ENCODE assay signal across 14 cellular contexts in the genomic region with DNA sequence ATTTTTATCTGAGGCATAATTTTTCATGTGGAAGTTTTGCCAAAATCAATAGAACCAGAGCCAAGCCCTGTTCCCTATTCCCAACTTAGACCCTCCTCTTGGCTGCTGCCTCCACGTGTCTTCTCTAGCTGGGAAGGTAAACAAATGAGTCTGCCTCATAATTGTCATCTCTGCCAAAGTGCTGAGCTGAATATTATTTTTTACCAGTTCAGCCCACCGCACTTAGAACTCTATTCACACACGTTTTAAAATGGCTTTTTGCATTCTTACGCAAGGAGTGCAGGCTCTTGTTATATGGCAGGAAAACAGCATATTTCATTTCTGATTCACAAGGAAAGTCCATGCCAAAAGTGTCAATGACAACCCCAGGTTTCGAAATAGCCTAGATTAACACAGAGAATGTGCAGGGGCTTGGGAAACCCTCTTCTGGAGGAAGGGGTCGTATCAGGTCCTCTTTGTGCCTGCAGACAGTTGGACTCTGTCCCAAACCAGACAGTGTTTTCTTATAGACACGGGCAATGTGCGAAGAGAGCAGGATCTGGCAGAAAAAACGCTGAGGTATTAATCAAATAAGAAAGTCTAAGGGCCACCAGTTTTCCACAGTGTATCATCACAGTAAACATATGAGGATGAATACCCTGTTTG.
DNase-seq lines count a peak whose midpoint lies in the region; ATAC-seq, FAIRE-seq and TF ChIP-seq lines count a peak whose summit lies in the region.
"Had no signal": no experiment of that assay in that cellular context is flagged by ENCODE, and none has a peak within 500 bp of the region (broad histone marks: within the 10 kb centered on the region; RNA-seq: fewer than 3 reads in every experiment).

No MANE protein-coding gene starts in this region.

- H2BK5ac ChIP-seq in IMR-90 (ENCODE audit: low read depth, low read length, poor library complexity, severe bottlenecking), result no peak overlapping the region

- no peak overlapping the region for H3K14ac ChIP-seq in IMR-90 (replicated peaks; ENCODE audit: low read depth, low read length)

- no peak overlapping the region for H2BK120ac ChIP-seq in IMR-90 (ENCODE audit: low read depth, low read length)

- CTCF ChIA-PET in IMR-90 (lab: Yijun Ruan, JAX) (no interaction called here), RWPE1 (lab: Yijun Ruan, JAX) (no interaction called here)

- no peak for TF ChIP-seq RAD21 in IMR-90 (IDR thresholded peaks at IDR 0.05; ENCODE audit: low read length)

- H3K36me3 Mint-ChIP-seq in astrocyte (ENCODE audit: low read depth, unreplicated experiment), result no peaks in the 10 kb centered on the region

- POLR2A ChIA-PET in IMR-90 (lab: Charles Lee; ENCODE audit: unreplicated experiment) (no interaction called here), RWPE1 (lab: Yijun Ruan, JAX; ENCODE audit: low non-redundant PET) (no interaction called here)

- no peak for FAIRE-seq in astrocyte (lab: Jason Lieb, UNC)
- FAIRE-seq: TTC549 had no signal

- H3K27me3 ChIP-seq in IMR-90 (ENCODE audit: control insufficient read depth, insufficient read depth, low read length), result no peaks in the 10 kb centered on the region; the same call in 1 of the 2 replicates
- no peaks in the 10 kb centered on the region for H3K27me3 ChIP-seq in astrocyte (ENCODE audit: insufficient read depth, low read length)
- H3K27me3 ChIP-seq in heart right ventricle, result peaks cover 0 to 4% (median 0%) of the 10 kb centered on the region in 7 donors
- H3K27me3 ChIP-seq in sigmoid colon, result no peaks in the 10 kb centered on the region
- H3K27me3 ChIP-seq: colonic mucosa, Peyer's patch had no signal

- H4K5ac ChIP-seq in IMR-90 (ENCODE audit: low read depth, low read length), result no peak overlapping the region

- H3K36me3 ChIP-seq in IMR-90 (ENCODE audit: control insufficient read depth, insufficient read depth, low read length) (no peaks in the 10 kb centered on the region), astrocyte (ENCODE audit: insufficient read depth, low read length) (no peaks in the 10 kb centered on the region), heart right ventricle (no peaks in the 10 kb centered on the region), sigmoid colon (no peaks in the 10 kb centered on the region)
- H3K36me3 ChIP-seq: colonic mucosa, Peyer's patch had no signal

- peaks cover 28% of the 10 kb centered on the region for H3K27me3 Mint-ChIP-seq in astrocyte (ENCODE audit: low read depth, unreplicated experiment)
- H3K27me3 Mint-ChIP-seq: stimulated activated naive CD8-positive, alpha-beta T cell treated with anti-CD3 and anti-CD28 coated beads, Interleukin-15, Interleukin-2, amounts not matched to agents 100 ng/mL and 50 ng/mL, for 24 hours had no signal

- no peak overlapping the region for H4K91ac ChIP-seq in IMR-90 (ENCODE audit: insufficient read depth, low read depth, low read length)

- no peak overlapping the region for H3K23ac ChIP-seq in IMR-90 (ENCODE audit: low read depth, low read length)

- peak overlapping the region; percentile 42 for H3K4me2 ChIP-seq in IMR-90 (ENCODE audit: low read depth, low read length)
- peak overlapping the region; percentile 18 for H3K4me2 ChIP-seq in astrocyte (ENCODE audit: low read length)

- H3K9ac ChIP-seq in IMR-90 (ENCODE audit: low read depth, low read length), result no peak overlapping the region
- H3K9ac ChIP-seq in astrocyte (ENCODE audit: low read length), result no peak overlapping the region

- H3K9me3 ChIP-seq in IMR-90 (ENCODE audit: control insufficient read depth, insufficient read depth, low read length), result peaks cover 7% of the 10 kb centered on the region; the same call in 1 of the 2 replicates
- H3K9me3 ChIP-seq in astrocyte (ENCODE audit: insufficient read depth, low read depth, low read length), result peaks cover 6% of the 10 kb centered on the region
- H3K9me3 ChIP-seq in heart right ventricle, result no peaks in the 10 kb centered on the region
- no peaks in the 10 kb centered on the region for H3K9me3 ChIP-seq in sigmoid colon
- H3K9me3 ChIP-seq: colonic mucosa, Peyer's patch had no signal

- H4K8ac ChIP-seq in IMR-90 (ENCODE audit: low read depth in 2 of 2, low read length in 2 of 2), result no peak overlapping the region

- H3K4me3 ChIP-seq in IMR-90 (ENCODE audit: insufficient read depth, low read depth, low read length) (no peak overlapping the region), astrocyte (ENCODE audit: insufficient read depth, low read depth, low read length) (no peak overlapping the region), heart right ventricle (no peak overlapping the region), sigmoid colon (peak overlapping the region in 1 of 4 donors; percentile 6)
- H3K4me3 ChIP-seq: colonic mucosa, Peyer's patch had no signal

- H3K56ac ChIP-seq in IMR-90 (ENCODE audit: extremely low read depth, insufficient read depth, low read length), result no peak overlapping the region

- intact Hi-C loops in IMR-90 (cut with micrococcal nuclease) (loop anchor here (5.0 kb wide), 4 partner anchors 54 to 861 kb away; no protein-coding TSS in a partner anchor), heart right ventricle (cut with DNase I) (loop anchor here in 1 of 10 donors (10.0 kb wide), 1 partner anchor 98 kb away; no protein-coding TSS in a partner anchor), sigmoid colon (cut with DNase I) (loop anchor here (5.0 kb wide), 3 partner anchors 96 to 866 kb away; a partner anchor contains a TSS)

- peak in 2 of 4 donors; percentile 58 to 77 for TF ChIP-seq EP300 in sigmoid colon (IDR thresholded peaks at IDR 0.05)

- TF ChIP-seq CTCF in IMR-90 (conservative IDR thresholded peaks at IDR 0.05; ENCODE audit: low read depth, low read length), result no peak
- no peak for TF ChIP-seq CTCF in astrocyte (IDR thresholded peaks at IDR 0.05; ENCODE audit: insufficient read depth, low read depth, low read length)
- no peak for TF ChIP-seq CTCF in heart right ventricle (IDR thresholded peaks at IDR 0.05)
- no peak for TF ChIP-seq CTCF in sigmoid colon (IDR thresholded peaks at IDR 0.05)
- TF ChIP-seq CTCF in RWPE1 (conservative IDR thresholded peaks at IDR 0.05; ENCODE audit: low read depth), result no peak

- no peak overlapping the region for H2AK9ac ChIP-seq in IMR-90 (replicated peaks; ENCODE audit: low read depth, low read length, poor library complexity)

- H4K20me1 ChIP-seq in IMR-90 (ENCODE audit: insufficient read depth, low read length) (no peaks in the 10 kb centered on the region), astrocyte (ENCODE audit: insufficient read depth, low read length) (no peaks in the 10 kb centered on the region)

- H3K4ac ChIP-seq in IMR-90 (ENCODE audit: low read depth, low read length), result no peak overlapping the region

- BruUV-seq in IMR-90 (replicated peaks; lab: Mats Ljungman, UMichigan), result no TSS peak

- TF ChIP-seq POLR2A in IMR-90 (IDR thresholded peaks at IDR 0.05; ENCODE audit: low read depth, low read length), result no peak
- no peak for TF ChIP-seq POLR2A in sigmoid colon (IDR thresholded peaks at IDR 0.05)

- no peak overlapping the region for H2AK5ac ChIP-seq in IMR-90 (ENCODE audit: low read depth, low read length)

- H3K4me1 Mint-ChIP-seq in astrocyte (ENCODE audit: low read depth, unreplicated experiment), result peaks cover 8% of the 10 kb centered on the region

- no peak overlapping the region for H2BK20ac ChIP-seq in IMR-90 (ENCODE audit: low read depth, low read length)

- H3K79me1 ChIP-seq in IMR-90 (ENCODE audit: low read depth in 1 of 2, low read length in 2 of 2), result no peaks in the 10 kb centered on the region

- no peak overlapping the region for H2AFZ ChIP-seq in IMR-90 (replicated peaks; ENCODE audit: low read length, poor library complexity)
- H2AFZ ChIP-seq in astrocyte (ENCODE audit: low read depth, low read length), result no peak overlapping the region

- no peaks in the 10 kb centered on the region for H3K9me3 Mint-ChIP-seq in astrocyte (ENCODE audit: unreplicated experiment)
- H3K9me3 Mint-ChIP-seq: stimulated activated naive CD8-positive, alpha-beta T cell treated with anti-CD3 and anti-CD28 coated beads, Interleukin-15, Interleukin-2, amounts not matched to agents 100 ng/mL and 50 ng/mL, for 24 hours had no signal

- H2BK15ac ChIP-seq in IMR-90 (ENCODE audit: low read depth, low read length), result no peak overlapping the region

- in situ Hi-C loops in IMR-90 (cut with MboI; ENCODE audit: low sequenced_read_pairs), result no loop called here

- no peak overlapping the region for H3K4me3 Mint-ChIP-seq in astrocyte (ENCODE audit: unreplicated experiment)
- H3K4me3 Mint-ChIP-seq: naive thymus-derived CD4-positive, alpha-beta T cell; stimulated activated naive CD8-positive, alpha-beta T cell treated with anti-CD3 and anti-CD28 coated beads, Interleukin-15, Interleukin-2, amounts not matched to agents 100 ng/mL and 50 ng/mL, for 24 hours had no signal

- dilution Hi-C loops in IMR-90 (cut with HindIII; ENCODE audit: low sequenced_read_pairs, unreplicated experiment), result no loop called here

- H3K18ac ChIP-seq in IMR-90 (ENCODE audit: low read depth, low read length), result no peak overlapping the region

- H3K9me1 ChIP-seq in IMR-90 (ENCODE audit: insufficient read depth, low read length), result no peaks in the 10 kb centered on the region

- 0% methylated on average over 3 of the region's 9 CpGs; no CpG with 5 or more reads in 1 of the 2 experiments for WGBS in IMR-90 (ENCODE audit: extremely low coverage in 2 of 2, insufficient read length in 1 of 2), 2 experiments
- WGBS in heart right ventricle, 2 donors, result 37 to 49% methylated on average over 9 of the region's 9 CpGs
- 54 to 58% methylated on average over 9 of the region's 9 CpGs for WGBS in sigmoid colon, 2 donors

- H3K27ac Mint-ChIP-seq in astrocyte (ENCODE audit: unreplicated experiment), result no peak overlapping the region
- H3K27ac Mint-ChIP-seq: naive thymus-derived CD4-positive, alpha-beta T cell; stimulated activated naive CD8-positive, alpha-beta T cell treated with anti-CD3 and anti-CD28 coated beads, Interleukin-15, Interleukin-2, amounts not matched to agents 100 ng/mL and 50 ng/mL, for 24 hours had no signal

- DNase-seq in IMR-90 (peak; percentile 80), astrocyte (ENCODE audit: low read depth) (peak; percentile 6), heart right ventricle (peak in 1 of 2 donors; percentile 21), sigmoid colon (peak; percentile 77), NCI-H2171 treated with DMSO at 0.1 percent for 48 hours (lab: John Stamatoyannopoulos, UW) (no peak), LoVo (ENCODE audit: low spot score) (no peak), RWPE1 (ENCODE audit: low spot score) (no peak)
- DNase-seq: activated T-cell treated with anti-CD3 and anti-CD28 coated beads, Interleukin-2, amount 50 U/mL, for 1 hour; colonic mucosa; naive thymus-derived CD4-positive, alpha-beta T cell had no signal

- peak overlapping the region; percentile 57 for H3K27ac ChIP-seq in IMR-90 (ENCODE audit: insufficient read depth, low read length)
- no peak overlapping the region for H3K27ac ChIP-seq in astrocyte (ENCODE audit: low read depth, low read length)
- peak overlapping the region in 3 of 10 donors; percentile 6 to 37 (median 28) for H3K27ac ChIP-seq in heart right ventricle
- peak overlapping the region; percentile 41 to 75 (median 67) for H3K27ac ChIP-seq in sigmoid colon
- H3K27ac ChIP-seq in RWPE1, result no peak overlapping the region
- H3K27ac ChIP-seq: colonic mucosa had no signal

- H3K4me1 ChIP-seq in IMR-90 (ENCODE audit: control insufficient read depth, insufficient read depth, low read length) (peaks cover 5% of the 10 kb centered on the region), astrocyte (ENCODE audit: insufficient read depth, low read length) (peaks cover 4% of the 10 kb centered on the region), heart right ventricle (peaks cover 0 to 17% (median 5%) of the 10 kb centered on the region in 9 donors), sigmoid colon (peaks cover 0 to 33% (median 27%) of the 10 kb centered on the region in 4 donors)
- H3K4me1 ChIP-seq: colonic mucosa had no signal

- no peaks in the 10 kb centered on the region for H3K79me2 ChIP-seq in astrocyte (ENCODE audit: insufficient read depth, low read length)

- ATAC-seq in IMR-90 (ENCODE audit: low read depth) (peak; percentile 78), heart right ventricle (peak; percentile 63 to 88 (median 76)), GM18861 (IDR thresholded peaks at IDR 0.05; ENCODE audit: unreplicated experiment) (no peak)
- ATAC-seq: naive thymus-derived CD4-positive, alpha-beta T cell had no signal

Comparison
In these comparisons a context has a peak if more than half of its experiments do, and no peak if none do; other contexts are left out.
1. DNase-seq: peak in IMR-90 (single experiment), astrocyte (single experiment) and sigmoid colon (single experiment); none in NCI-H2171 treated with DMSO at 0.1 percent for 48 hours (single experiment), LoVo (single experiment) and RWPE1 (single experiment).
2. H3K27ac ChIP-seq: peak in IMR-90 (single experiment) and sigmoid colon (4 of 4); none in astrocyte (single experiment) and RWPE1 (single experiment).